In genomic region chr15:97909291-97909891, GRCh38 we compare ENCODE assay signal across 7 cellular contexts. TPM values are rescaled to one million over a fixed set of nuclear protein-coding genes. Genes with fewer than 3 reads are reported as not detected.
DNase-seq lines count a peak whose midpoint lies in the region; ATAC-seq and TF ChIP-seq lines count a peak whose summit lies in the region.

No MANE protein-coding gene starts in this region.

- H2AFZ ChIP-seq in Karpas-422 (ENCODE audit: low read length): no peak overlapping the region

- H3K36me3 Mint-ChIP-seq in T-cell: no peaks in the 10 kb centered on the region

- ATAC-seq in GM21825 (IDR thresholded peaks at IDR 0.05; ENCODE audit: unreplicated experiment) (peak; percentile 92), T-cell (replicated peaks in 1 of 4) (peak; percentile 43 to 76 (median 53))

- no peaks in the 10 kb centered on the region for H3K79me2 ChIP-seq in Karpas-422 (ENCODE audit: low read length)

- CTCF ChIA-PET in T-cell (lab: Charles Lee): interaction anchor here in 1 of 2 donors (1.0 kb wide), 1 partner anchor 16 kb away, joined by 3 read pairs; no protein-coding TSS in a partner anchor

- no peaks in the 10 kb centered on the region for H4K20me1 ChIP-seq in Karpas-422 (ENCODE audit: insufficient read depth, low read depth, low read length)

- no peaks in the 10 kb centered on the region for H3K36me3 ChIP-seq in Karpas-422 (ENCODE audit: insufficient read depth, low read length)

- H3K9me2 ChIP-seq in Karpas-422 (replicated peaks; ENCODE audit: insufficient read depth, low read length): no peaks in the 10 kb centered on the region

- no peak overlapping the region for H3K4me2 ChIP-seq in Karpas-422 (ENCODE audit: low read depth, low read length, poor library complexity, severe bottlenecking)

- POLR2A ChIA-PET in T-cell (lab: Charles Lee): no interaction called here

- H3K4me3 ChIP-seq in GM12865 (ENCODE audit: low read depth, low read length) (no peak overlapping the region), Karpas-422 (ENCODE audit: low read length) (no peak overlapping the region), astrocyte of the cerebellum (ENCODE audit: low read depth, low read length) (no peak overlapping the region)

- H3K9me3 ChIP-seq in Karpas-422 (ENCODE audit: low read length): peaks cover 9% of the 10 kb centered on the region; the same call in 1 of the 2 replicates

- TF ChIP-seq CTCF in GM12865 (IDR thresholded peaks at IDR 0.05; ENCODE audit: insufficient read depth, low read depth, low read length, missing control alignments) (peak; percentile 91), astrocyte of the cerebellum (IDR thresholded peaks at IDR 0.05; ENCODE audit: low read depth, low read length, missing control alignments) (peak; percentile 99)

- in situ Hi-C loops in astrocyte of the cerebellum (cut with HindIII; ENCODE audit: low sequenced_read_pairs): no loop called here

- H3K27me3 Mint-ChIP-seq in T-cell: peaks cover 15 to 20% of the 10 kb centered on the region in 2 donors

- no peaks in the 10 kb centered on the region for H3K4me1 ChIP-seq in Karpas-422 (ENCODE audit: low read length)

- DNase-seq in GM12865 (ENCODE audit: low read depth) (peak; percentile 56), Karpas-422 (peak; percentile 83), T-cell (peak in 33 of 34 experiments; percentile 11 to 63 (median 40)), astrocyte of the cerebellum (ENCODE audit: low read depth) (peak; percentile 42), hypothalamus (lab: John Stamatoyannopoulos, UW) (peak in 27 of 51 donors; percentile 2 to 67 (median 29))
- DNase-seq in stimulated activated CD4-positive, alpha-beta T cell treated with anti-CD3 and anti-CD28 coated beads, Interleukin-12 subunit alpha, Interleukin-12 subunit beta, amount 100 ng/mL, for 24 hours (ENCODE audit: low read depth in 2 of 2): peak; percentile 34 to 56

- H3K4me3 Mint-ChIP-seq in T-cell: no peak overlapping the region

- H3K9ac ChIP-seq in Karpas-422 (ENCODE audit: low read length): no peak overlapping the region

- H3K27ac ChIP-seq in Karpas-422 (ENCODE audit: low read length): no peak overlapping the region

- H3K27me3 ChIP-seq in Karpas-422 (ENCODE audit: low read length): no peaks in the 10 kb centered on the region

- no peaks in the 10 kb centered on the region for H3K9me3 Mint-ChIP-seq in T-cell

- H3K27ac Mint-ChIP-seq in T-cell: no peak overlapping the region

- peaks cover 0 to 3% (median 0%) of the 10 kb centered on the region in 3 donors for H3K4me1 Mint-ChIP-seq in T-cell

RNA-seq across cellular contexts. Expression of gene ARRDC4, which starts 51.1 kb away (rescaled TPM):
- total RNA-seq in Karpas-422 (2014; rRNA removed; shearing (Covaris generic); ENCODE audit: low replicate concordance): not detected in 2 replicates
- 1 to 10 TPM in 4 of 5 donors, under 1 TPM in 1; 0.79 to 2.1 (median 1.7) TPM for total RNA-seq in T-cell

Comparison
In these comparisons a context has a peak if more than half of its experiments do, and no peak if none do; other contexts are left out.
1. DNase-seq: peak in every context shown above with its lines; median percentile 83 in Karpas-422; 56 in GM12865; 45 in stimulated activated CD4-positive, alpha-beta T cell treated with anti-CD3 and anti-CD28 coated beads, Interleukin-12 subunit alpha, Interleukin-12 subunit beta, amount 100 ng/mL, for 24 hours; 42 in astrocyte of the cerebellum; 40 in T-cell; 29 in hypothalamus.